1 cellular context compared by ENCODE assay signal in the genomic region with DNA sequence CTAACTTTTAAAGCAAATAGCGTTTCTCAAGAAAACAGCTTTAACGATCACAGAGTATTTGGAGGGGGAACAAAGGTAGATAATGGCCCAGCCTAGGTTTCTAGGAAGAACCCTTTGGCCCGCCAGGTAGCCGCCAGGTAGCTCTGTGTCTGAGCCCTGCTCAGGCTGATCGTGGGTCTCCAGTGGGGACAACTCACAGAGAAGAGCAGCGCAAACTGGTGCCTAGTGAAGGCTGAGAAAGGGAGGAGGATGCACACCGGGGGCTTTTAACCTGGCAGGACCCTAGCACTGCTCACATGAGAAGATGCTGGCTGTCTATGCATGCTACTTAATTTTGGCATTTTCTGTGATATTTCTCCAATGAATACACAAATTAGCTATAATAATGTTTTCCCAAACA.
A peak's percentile ranks its signal among the peaks of the same experiment; 100 is the strongest.
TF ChIP-seq lines count a peak whose summit lies in the region.

No MANE protein-coding gene starts in this region.

TF ChIP-seq in HepG2, 621 proteins besides CTCF, POLR2A, EP300 and RAD21:
- TF ChIP-seq, protein P1, sequence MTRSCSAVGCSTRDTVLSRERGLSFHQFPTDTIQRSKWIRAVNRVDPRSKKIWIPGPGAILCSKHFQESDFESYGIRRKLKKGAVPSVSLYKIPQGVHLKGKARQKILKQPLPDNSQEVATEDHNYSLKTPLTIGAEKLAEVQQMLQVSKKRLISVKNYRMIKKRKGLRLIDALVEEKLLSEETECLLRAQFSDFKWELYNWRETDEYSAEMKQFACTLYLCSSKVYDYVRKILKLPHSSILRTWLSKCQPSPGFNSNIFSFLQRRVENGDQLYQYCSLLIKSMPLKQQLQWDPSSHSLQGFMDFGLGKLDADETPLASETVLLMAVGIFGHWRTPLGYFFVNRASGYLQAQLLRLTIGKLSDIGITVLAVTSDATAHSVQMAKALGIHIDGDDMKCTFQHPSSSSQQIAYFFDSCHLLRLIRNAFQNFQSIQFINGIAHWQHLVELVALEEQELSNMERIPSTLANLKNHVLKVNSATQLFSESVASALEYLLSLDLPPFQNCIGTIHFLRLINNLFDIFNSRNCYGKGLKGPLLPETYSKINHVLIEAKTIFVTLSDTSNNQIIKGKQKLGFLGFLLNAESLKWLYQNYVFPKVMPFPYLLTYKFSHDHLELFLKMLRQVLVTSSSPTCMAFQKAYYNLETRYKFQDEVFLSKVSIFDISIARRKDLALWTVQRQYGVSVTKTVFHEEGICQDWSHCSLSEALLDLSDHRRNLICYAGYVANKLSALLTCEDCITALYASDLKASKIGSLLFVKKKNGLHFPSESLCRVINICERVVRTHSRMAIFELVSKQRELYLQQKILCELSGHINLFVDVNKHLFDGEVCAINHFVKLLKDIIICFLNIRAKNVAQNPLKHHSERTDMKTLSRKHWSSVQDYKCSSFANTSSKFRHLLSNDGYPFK (CRISPR knock-in tag; IDR thresholded peaks at IDR 0.05; ENCODE audit: borderline replicate concordance): 0 out of 2 replicates have a peak, but pooled peaks have one; percentile 6
- TF ChIP-seq, protein P2, sequence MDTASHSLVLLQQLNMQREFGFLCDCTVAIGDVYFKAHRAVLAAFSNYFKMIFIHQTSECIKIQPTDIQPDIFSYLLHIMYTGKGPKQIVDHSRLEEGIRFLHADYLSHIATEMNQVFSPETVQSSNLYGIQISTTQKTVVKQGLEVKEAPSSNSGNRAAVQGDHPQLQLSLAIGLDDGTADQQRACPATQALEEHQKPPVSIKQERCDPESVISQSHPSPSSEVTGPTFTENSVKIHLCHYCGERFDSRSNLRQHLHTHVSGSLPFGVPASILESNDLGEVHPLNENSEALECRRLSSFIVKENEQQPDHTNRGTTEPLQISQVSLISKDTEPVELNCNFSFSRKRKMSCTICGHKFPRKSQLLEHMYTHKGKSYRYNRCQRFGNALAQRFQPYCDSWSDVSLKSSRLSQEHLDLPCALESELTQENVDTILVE (CRISPR knock-in tag; IDR thresholded peaks at IDR 0.05): no peak
- no peak for TF ChIP-seq ZBED4 (CRISPR knock-in tag; IDR thresholded peaks at IDR 0.05; ENCODE audit: borderline replicate concordance)
